Comparison of ENCODE assay signal across 12 cellular contexts in the genomic region with DNA sequence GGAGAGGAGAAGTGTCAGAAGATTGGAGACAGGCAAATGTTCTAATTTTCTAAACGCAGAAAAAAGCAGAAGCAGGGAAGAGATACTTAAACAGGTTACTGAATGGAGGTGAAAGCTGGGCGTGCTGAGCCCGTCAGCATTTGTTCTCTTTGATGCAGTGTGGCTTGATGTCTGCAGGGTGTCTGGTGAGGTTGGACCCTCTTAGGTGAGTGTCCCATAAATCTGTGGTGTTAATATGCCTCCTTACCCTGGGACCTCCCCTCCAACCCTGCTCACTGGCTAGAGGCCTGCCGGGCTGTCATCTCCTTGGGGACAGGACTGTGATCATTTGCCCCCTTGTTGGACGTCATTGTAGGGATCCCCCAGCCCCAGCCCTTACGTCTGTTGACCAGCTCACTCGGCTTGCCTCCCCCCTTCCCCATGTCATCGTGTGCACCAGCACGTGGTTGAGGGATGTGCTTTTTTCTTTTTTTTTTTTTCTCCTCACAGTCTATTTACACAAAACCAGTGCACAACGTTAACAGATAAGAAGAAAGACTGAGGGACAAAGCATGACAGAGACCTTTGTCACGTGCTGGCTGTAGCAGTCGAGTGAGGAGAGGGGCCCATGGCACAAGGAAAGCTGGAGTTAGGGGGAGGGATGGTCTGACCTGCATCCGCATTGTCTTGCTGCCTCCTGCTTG. TPM values are rescaled to one million over a fixed set of nuclear protein-coding genes. Genes with fewer than 3 reads are reported as not detected.
DNase-seq lines count a peak whose midpoint lies in the region; ATAC-seq and TF ChIP-seq lines count a peak whose summit lies in the region.
"Had no signal": no experiment of that assay in that cellular context is flagged by ENCODE, and none has a peak within 500 bp of the region (broad histone marks: within the 10 kb centered on the region; RNA-seq: fewer than 3 reads in every experiment).

No MANE protein-coding gene starts in this region.

- H3K27ac ChIP-seq in hepatocyte (peak overlapping the region; percentile 55), upper lobe of left lung (peak overlapping the region; percentile 21 to 79 (median 46))

- no peak overlapping the region for H3K4me2 ChIP-seq in hepatocyte

- H2AFZ ChIP-seq in hepatocyte: no peak overlapping the region

- peaks cover 21% of the 10 kb centered on the region for H3K36me3 Mint-ChIP-seq in activated naive CD4-positive, alpha-beta T cell treated with anti-CD3 and anti-CD28 coated beads, Interleukin-2, amount 50 U/mL, for 24 hours
- H3K36me3 Mint-ChIP-seq in T-cell: peaks cover 22% of the 10 kb centered on the region

- CTCF ChIA-PET in T-cell (lab: Charles Lee): interaction anchor here (0.7 to 1.5 kb wide), 2 partner anchors 13 to 200 kb away, joined by 3 to 4 read pairs; no protein-coding TSS in a partner anchor

- H3K9me3 Mint-ChIP-seq in activated naive CD4-positive, alpha-beta T cell treated with anti-CD3 and anti-CD28 coated beads, Interleukin-2, amount 50 U/mL, for 24 hours: no peaks in the 10 kb centered on the region
- no peaks in the 10 kb centered on the region for H3K9me3 Mint-ChIP-seq in T-cell

- ATAC-seq in T-cell (replicated peaks in 1 of 4): peak in 1 of 4 experiments; percentile 23
- no peak for ATAC-seq in upper lobe of left lung (ENCODE audit: low FRiP score in 2 of 2)
- ATAC-seq in GM21717 (IDR thresholded peaks at IDR 0.05; ENCODE audit: unreplicated experiment): no peak
- ATAC-seq: activated CD4-positive, CD25-positive, alpha-beta regulatory T cell treated with anti-CD3 and anti-CD28 coated beads, Interleukin-2, amount 50 U/mL, for 24 hours had no signal

- H3K4me1 Mint-ChIP-seq in activated naive CD4-positive, alpha-beta T cell treated with anti-CD3 and anti-CD28 coated beads, Interleukin-2, amount 50 U/mL, for 24 hours: peaks cover 100% of the 10 kb centered on the region
- H3K4me1 Mint-ChIP-seq in T-cell: peaks cover 96 to 98% (median 98%) of the 10 kb centered on the region in 3 donors

- peak overlapping the region; percentile 60 for H3K4me3 Mint-ChIP-seq in activated naive CD4-positive, alpha-beta T cell treated with anti-CD3 and anti-CD28 coated beads, Interleukin-2, amount 50 U/mL, for 24 hours
- peak overlapping the region; percentile 67 to 80 (median 74) for H3K4me3 Mint-ChIP-seq in T-cell

- POLR2A ChIA-PET in T-cell (lab: Charles Lee): interaction anchor here in 1 of 2 donors (0.7 kb wide), 1 partner anchor 11 kb away, joined by 5 read pairs; no protein-coding TSS in a partner anchor

- peak overlapping the region; percentile 95 for H3K27ac Mint-ChIP-seq in activated naive CD4-positive, alpha-beta T cell treated with anti-CD3 and anti-CD28 coated beads, Interleukin-2, amount 50 U/mL, for 24 hours
- peak overlapping the region; percentile 98 to 99 for H3K27ac Mint-ChIP-seq in T-cell

- H3K27me3 Mint-ChIP-seq in activated naive CD4-positive, alpha-beta T cell treated with anti-CD3 and anti-CD28 coated beads, Interleukin-2, amount 50 U/mL, for 24 hours: no peaks in the 10 kb centered on the region
- H3K27me3 Mint-ChIP-seq in T-cell: no peaks in the 10 kb centered on the region

- TF ChIP-seq EP300 in upper lobe of left lung (IDR thresholded peaks at IDR 0.05): no peak

- H3K4me1 ChIP-seq in hepatocyte (ENCODE audit: insufficient read depth) (peaks cover 56% of the 10 kb centered on the region), upper lobe of left lung (peaks cover 48 to 78% (median 67%) of the 10 kb centered on the region in 4 donors)

- peaks cover 100% of the 10 kb centered on the region for H3K79me2 ChIP-seq in hepatocyte

- H3K9me3 ChIP-seq in hepatocyte (ENCODE audit: low read depth): no peaks in the 10 kb centered on the region
- no peaks in the 10 kb centered on the region for H3K9me3 ChIP-seq in upper lobe of left lung

- TF ChIP-seq CTCF in hepatocyte (IDR thresholded peaks at IDR 0.05; ENCODE audit: poor library complexity) (no peak), upper lobe of left lung (IDR thresholded peaks at IDR 0.05) (no peak)

- no peaks in the 10 kb centered on the region for H3K9me2 ChIP-seq in hepatocyte (replicated peaks; ENCODE audit: insufficient read depth)

- H3K27me3 ChIP-seq in hepatocyte (no peaks in the 10 kb centered on the region), upper lobe of left lung (no peaks in the 10 kb centered on the region)

- WGBS in hepatocyte (ENCODE audit: low lambda C conversion rate, missing lambda C conversion rate): 71% methylated on average over 13 of the region's 13 CpGs
- 64 to 75% methylated on average over 13 of the region's 13 CpGs for WGBS in upper lobe of left lung, 2 donors

- H3K36me3 ChIP-seq in hepatocyte (replicated peaks; ENCODE audit: insufficient read depth, low read depth) (no peaks in the 10 kb centered on the region), upper lobe of left lung (no peaks in the 10 kb centered on the region)

- no peak for DNase-seq in activated naive CD4-positive, alpha-beta T cell treated with anti-CD3 and anti-CD28 coated beads, Interleukin-2, amount 50 U/mL, for 16 hours
- DNase-seq in T-cell (peak in 3 of 34 experiments; percentile 37 to 48 (median 39)), hepatocyte (ENCODE audit: low spot score) (no peak), upper lobe of left lung (no peak), COR-L47 (lab: John Stamatoyannopoulos, UW) (no peak), DMS 273 treated with DMSO at 0.1 percent for 48 hours (lab: John Stamatoyannopoulos, UW) (no peak)
- DNase-seq: NCI-H526 treated with DMSO at 0.1 percent for 48 hours, nucleus accumbens, SHP77 treated with DMSO at 0.1 percent for 48 hours had no signal

- TF ChIP-seq POLR2A in upper lobe of left lung (IDR thresholded peaks at IDR 0.05): no peak

- H3K4me3 ChIP-seq in hepatocyte (no peak overlapping the region), upper lobe of left lung (no peak overlapping the region)

- H4K20me1 ChIP-seq in hepatocyte (ENCODE audit: insufficient read depth, poor library complexity, severe bottlenecking): peaks cover 81% of the 10 kb centered on the region

RNA-seq across cellular contexts. Expression of a gene that starts 56.4 kb away (rescaled TPM):
- total RNA-seq in T-cell (100 to 1,000 TPM in 4 of 5 donors, 10 to 100 TPM in 1; 97.7 to 154 (median 120) TPM), hepatocyte (71.9 and 72.6 TPM in 2 replicates), upper lobe of left lung (10 to 100 TPM; 29.3 to 48.6 (median 37.9) TPM)
- polyA plus RNA-seq in hepatocyte: 80.3 and 100 TPM in 2 replicates
